ENCODE assay signal across 1 cellular context in the genomic region with DNA sequence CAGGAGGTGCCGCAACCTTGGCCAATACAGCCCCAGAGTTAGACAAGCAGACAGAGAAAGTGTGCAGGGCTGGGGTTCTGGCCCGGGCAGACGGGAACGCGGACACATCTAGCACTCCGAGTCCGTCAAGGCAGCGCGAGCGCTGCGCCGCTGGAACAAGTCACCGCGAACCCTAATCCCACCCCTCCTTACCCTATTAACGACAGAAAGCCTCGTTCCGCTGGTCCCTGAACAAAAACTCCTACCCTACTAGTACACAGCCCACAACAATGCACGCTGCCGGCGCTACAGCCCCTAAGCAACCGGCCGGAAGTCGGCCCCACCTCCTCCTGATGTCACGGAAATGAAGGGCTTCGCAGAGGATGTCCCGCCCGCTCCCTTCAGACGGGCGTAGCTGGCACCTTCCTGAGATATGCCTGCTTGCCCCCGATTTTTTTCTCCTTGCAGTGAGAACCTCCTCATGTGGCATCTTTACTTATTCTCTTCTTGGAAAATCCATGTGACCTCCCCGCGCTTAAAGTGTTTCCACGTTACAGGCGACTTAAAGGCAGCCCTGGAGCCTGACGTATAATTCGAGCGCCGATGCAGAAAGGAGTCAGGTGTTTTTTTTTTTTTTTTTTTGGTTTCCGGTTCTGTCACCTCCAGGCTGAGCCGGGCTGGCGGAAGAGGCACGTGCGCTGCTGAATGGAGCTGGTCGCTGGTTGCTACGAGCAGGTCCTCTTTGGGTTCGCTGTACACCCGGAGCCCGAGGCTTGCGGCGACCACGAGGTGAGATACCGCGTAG.
TF ChIP-seq lines count a peak whose summit lies in the region.

A gene (minus strand): TSS at position 315 of the 784 bp plus-strand sequence. CDS start 7,066 bp downstream, outside the sequence.
A gene with protein sequence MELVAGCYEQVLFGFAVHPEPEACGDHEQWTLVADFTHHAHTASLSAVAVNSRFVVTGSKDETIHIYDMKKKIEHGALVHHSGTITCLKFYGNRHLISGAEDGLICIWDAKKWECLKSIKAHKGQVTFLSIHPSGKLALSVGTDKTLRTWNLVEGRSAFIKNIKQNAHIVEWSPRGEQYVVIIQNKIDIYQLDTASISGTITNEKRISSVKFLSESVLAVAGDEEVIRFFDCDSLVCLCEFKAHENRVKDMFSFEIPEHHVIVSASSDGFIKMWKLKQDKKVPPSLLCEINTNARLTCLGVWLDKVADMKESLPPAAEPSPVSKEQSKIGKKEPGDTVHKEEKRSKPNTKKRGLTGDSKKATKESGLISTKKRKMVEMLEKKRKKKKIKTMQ (plus strand): TSS at position 671 of the 784 bp plus-strand sequence. CDS start 14 bp downstream, at position 685.

TF ChIP-seq in HepG2, 621 proteins besides CTCF, POLR2A, EP300 and RAD21 (continued from another document and continues in another):
- TF ChIP-seq ZNF138 (CRISPR knock-in tag; IDR thresholded peaks at IDR 0.05; ENCODE audit: low read depth) (no peak), ZNF607 (CRISPR knock-in tag; IDR thresholded peaks at IDR 0.05; ENCODE audit: borderline replicate concordance) (peak; percentile 70; the same call in 1 of the 2 replicates), ZNF569 (CRISPR knock-in tag; IDR thresholded peaks at IDR 0.05; ENCODE audit: borderline replicate concordance) (0 out of 2 replicates have a peak, but pooled peaks have one; percentile 89), ZNF264 (CRISPR knock-in tag; IDR thresholded peaks at IDR 0.05) (peak; percentile 79), ZNF230 (CRISPR knock-in tag; IDR thresholded peaks at IDR 0.05) (no peak; the same call in 1 of the 2 replicates), ELF1 (CRISPR knock-in tag; IDR thresholded peaks at IDR 0.05) (peak; percentile 82), ZMYM2 (CRISPR knock-in tag; IDR thresholded peaks at IDR 0.05) (0 out of 2 replicates have a peak, but pooled peaks have one; percentile 48), HOXA7 (CRISPR knock-in tag; IDR thresholded peaks at IDR 0.05) (no peak), GATAD1 (CRISPR knock-in tag; IDR thresholded peaks at IDR 0.05) (peak; percentile 98), ZNF274 (CRISPR knock-in tag; IDR thresholded peaks at IDR 0.05) (no peak; the same call in 1 of the 2 replicates), FOXK2 (IDR thresholded peaks at IDR 0.05) (peak; percentile 67), HNRNPL (IDR thresholded peaks at IDR 0.05; ENCODE audit: low read depth, low read length) (0 out of 2 replicates have a peak, but pooled peaks have one; percentile 35), TSC22D2 (CRISPR knock-in tag; IDR thresholded peaks at IDR 0.05; ENCODE audit: borderline replicate concordance) (peak; percentile 71; the same call in 1 of the 2 replicates), SSRP1 (CRISPR knock-in tag; IDR thresholded peaks at IDR 0.05) (peak; percentile 34; the same call in 1 of the 2 replicates), CHCHD3 (CRISPR knock-in tag; IDR thresholded peaks at IDR 0.05) (no peak), SNRNP70 (IDR thresholded peaks at IDR 0.05; ENCODE audit: low read depth, low read length) (no peak), ZNF430 (CRISPR knock-in tag; IDR thresholded peaks at IDR 0.05) (peak; percentile 77), MAFG (CRISPR knock-in tag; IDR thresholded peaks at IDR 0.05) (no peak), ZNF879 (CRISPR knock-in tag; IDR thresholded peaks at IDR 0.05) (no peak), GTF2F1 (IDR thresholded peaks at IDR 0.05; ENCODE audit: low read length) (0 out of 2 replicates have a peak, but pooled peaks have one; percentile 72)
- TF ChIP-seq, protein P1, sequence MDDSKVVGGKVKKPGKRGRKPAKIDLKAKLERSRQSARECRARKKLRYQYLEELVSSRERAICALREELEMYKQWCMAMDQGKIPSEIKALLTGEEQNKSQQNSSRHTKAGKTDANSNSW (CRISPR knock-in tag; IDR thresholded peaks at IDR 0.05; ENCODE audit: borderline replicate concordance) = no peak; the same call in 1 of the 2 replicates
- TF ChIP-seq, protein P2, sequence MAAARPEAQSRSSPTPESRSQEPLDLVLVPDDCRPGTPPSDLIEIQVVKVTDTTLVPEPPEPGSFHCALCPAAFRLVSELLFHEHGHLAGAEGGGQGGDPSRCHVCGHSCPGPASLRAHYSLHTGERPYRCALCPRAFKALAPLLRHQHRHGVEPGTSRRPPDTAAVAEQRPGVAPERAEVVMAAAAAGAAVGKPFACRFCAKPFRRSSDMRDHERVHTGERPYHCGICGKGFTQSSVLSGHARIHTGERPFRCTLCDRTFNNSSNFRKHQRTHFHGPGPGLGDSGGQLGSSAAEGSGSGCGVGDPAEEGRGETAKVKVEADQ (CRISPR knock-in tag; IDR thresholded peaks at IDR 0.05; ENCODE audit: borderline replicate concordance) = no peak
- TF ChIP-seq, protein P3, sequence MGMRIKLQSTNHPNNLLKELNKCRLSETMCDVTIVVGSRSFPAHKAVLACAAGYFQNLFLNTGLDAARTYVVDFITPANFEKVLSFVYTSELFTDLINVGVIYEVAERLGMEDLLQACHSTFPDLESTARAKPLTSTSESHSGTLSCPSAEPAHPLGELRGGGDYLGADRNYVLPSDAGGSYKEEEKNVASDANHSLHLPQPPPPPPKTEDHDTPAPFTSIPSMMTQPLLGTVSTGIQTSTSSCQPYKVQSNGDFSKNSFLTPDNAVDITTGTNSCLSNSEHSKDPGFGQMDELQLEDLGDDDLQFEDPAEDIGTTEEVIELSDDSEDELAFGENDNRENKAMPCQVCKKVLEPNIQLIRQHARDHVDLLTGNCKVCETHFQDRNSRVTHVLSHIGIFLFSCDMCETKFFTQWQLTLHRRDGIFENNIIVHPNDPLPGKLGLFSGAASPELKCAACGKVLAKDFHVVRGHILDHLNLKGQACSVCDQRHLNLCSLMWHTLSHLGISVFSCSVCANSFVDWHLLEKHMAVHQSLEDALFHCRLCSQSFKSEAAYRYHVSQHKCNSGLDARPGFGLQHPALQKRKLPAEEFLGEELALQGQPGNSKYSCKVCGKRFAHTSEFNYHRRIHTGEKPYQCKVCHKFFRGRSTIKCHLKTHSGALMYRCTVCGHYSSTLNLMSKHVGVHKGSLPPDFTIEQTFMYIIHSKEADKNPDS (CRISPR knock-in tag; IDR thresholded peaks at IDR 0.05) = no peak
- TF ChIP-seq, protein P4, sequence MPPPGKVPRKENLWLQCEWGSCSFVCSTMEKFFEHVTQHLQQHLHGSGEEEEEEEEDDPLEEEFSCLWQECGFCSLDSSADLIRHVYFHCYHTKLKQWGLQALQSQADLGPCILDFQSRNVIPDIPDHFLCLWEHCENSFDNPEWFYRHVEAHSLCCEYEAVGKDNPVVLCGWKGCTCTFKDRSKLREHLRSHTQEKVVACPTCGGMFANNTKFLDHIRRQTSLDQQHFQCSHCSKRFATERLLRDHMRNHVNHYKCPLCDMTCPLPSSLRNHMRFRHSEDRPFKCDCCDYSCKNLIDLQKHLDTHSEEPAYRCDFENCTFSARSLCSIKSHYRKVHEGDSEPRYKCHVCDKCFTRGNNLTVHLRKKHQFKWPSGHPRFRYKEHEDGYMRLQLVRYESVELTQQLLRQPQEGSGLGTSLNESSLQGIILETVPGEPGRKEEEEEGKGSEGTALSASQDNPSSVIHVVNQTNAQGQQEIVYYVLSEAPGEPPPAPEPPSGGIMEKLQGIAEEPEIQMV (CRISPR knock-in tag; IDR thresholded peaks at IDR 0.05; ENCODE audit: low read depth) = no peak
- TF ChIP-seq, protein P5, sequence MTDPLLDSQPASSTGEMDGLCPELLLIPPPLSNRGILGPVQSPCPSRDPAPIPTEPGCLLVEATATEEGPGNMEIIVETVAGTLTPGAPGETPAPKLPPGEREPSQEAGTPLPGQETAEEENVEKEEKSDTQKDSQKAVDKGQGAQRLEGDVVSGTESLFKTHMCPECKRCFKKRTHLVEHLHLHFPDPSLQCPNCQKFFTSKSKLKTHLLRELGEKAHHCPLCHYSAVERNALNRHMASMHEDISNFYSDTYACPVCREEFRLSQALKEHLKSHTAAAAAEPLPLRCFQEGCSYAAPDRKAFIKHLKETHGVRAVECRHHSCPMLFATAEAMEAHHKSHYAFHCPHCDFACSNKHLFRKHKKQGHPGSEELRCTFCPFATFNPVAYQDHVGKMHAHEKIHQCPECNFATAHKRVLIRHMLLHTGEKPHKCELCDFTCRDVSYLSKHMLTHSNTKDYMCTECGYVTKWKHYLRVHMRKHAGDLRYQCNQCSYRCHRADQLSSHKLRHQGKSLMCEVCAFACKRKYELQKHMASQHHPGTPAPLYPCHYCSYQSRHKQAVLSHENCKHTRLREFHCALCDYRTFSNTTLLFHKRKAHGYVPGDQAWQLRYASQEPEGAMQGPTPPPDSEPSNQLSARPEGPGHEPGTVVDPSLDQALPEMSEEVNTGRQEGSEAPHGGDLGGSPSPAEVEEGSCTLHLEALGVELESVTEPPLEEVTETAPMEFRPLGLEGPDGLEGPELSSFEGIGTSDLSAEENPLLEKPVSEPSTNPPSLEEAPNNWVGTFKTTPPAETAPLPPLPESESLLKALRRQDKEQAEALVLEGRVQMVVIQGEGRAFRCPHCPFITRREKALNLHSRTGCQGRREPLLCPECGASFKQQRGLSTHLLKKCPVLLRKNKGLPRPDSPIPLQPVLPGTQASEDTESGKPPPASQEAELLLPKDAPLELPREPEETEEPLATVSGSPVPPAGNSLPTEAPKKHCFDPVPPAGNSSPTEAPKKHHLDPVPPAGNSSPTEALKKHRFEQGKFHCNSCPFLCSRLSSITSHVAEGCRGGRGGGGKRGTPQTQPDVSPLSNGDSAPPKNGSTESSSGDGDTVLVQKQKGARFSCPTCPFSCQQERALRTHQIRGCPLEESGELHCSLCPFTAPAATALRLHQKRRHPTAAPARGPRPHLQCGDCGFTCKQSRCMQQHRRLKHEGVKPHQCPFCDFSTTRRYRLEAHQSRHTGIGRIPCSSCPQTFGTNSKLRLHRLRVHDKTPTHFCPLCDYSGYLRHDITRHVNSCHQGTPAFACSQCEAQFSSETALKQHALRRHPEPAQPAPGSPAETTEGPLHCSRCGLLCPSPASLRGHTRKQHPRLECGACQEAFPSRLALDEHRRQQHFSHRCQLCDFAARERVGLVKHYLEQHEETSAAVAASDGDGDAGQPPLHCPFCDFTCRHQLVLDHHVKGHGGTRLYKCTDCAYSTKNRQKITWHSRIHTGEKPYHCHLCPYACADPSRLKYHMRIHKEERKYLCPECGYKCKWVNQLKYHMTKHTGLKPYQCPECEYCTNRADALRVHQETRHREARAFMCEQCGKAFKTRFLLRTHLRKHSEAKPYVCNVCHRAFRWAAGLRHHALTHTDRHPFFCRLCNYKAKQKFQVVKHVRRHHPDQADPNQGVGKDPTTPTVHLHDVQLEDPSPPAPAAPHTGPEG (CRISPR knock-in tag; IDR thresholded peaks at IDR 0.05) = peak; percentile 68; the same call in 1 of the 2 replicates
- TF ChIP-seq, protein P6, sequence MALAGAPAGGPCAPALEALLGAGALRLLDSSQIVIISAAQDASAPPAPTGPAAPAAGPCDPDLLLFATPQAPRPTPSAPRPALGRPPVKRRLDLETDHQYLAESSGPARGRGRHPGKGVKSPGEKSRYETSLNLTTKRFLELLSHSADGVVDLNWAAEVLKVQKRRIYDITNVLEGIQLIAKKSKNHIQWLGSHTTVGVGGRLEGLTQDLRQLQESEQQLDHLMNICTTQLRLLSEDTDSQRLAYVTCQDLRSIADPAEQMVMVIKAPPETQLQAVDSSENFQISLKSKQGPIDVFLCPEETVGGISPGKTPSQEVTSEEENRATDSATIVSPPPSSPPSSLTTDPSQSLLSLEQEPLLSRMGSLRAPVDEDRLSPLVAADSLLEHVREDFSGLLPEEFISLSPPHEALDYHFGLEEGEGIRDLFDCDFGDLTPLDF (CRISPR knock-in tag; IDR thresholded peaks at IDR 0.05) = no peak; the same call in 1 of the 2 replicates
- TF ChIP-seq, protein P7, sequence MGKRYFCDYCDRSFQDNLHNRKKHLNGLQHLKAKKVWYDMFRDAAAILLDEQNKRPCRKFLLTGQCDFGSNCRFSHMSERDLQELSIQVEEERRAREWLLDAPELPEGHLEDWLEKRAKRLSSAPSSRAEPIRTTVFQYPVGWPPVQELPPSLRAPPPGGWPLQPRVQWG (CRISPR knock-in tag; IDR thresholded peaks at IDR 0.05; ENCODE audit: borderline replicate concordance, low read depth) = no peak
- TF ChIP-seq, protein P8, sequence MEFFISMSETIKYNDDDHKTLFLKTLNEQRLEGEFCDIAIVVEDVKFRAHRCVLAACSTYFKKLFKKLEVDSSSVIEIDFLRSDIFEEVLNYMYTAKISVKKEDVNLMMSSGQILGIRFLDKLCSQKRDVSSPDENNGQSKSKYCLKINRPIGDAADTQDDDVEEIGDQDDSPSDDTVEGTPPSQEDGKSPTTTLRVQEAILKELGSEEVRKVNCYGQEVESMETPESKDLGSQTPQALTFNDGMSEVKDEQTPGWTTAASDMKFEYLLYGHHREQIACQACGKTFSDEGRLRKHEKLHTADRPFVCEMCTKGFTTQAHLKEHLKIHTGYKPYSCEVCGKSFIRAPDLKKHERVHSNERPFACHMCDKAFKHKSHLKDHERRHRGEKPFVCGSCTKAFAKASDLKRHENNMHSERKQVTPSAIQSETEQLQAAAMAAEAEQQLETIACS (CRISPR knock-in tag; IDR thresholded peaks at IDR 0.05) = no peak
- TF ChIP-seq, protein P9, sequence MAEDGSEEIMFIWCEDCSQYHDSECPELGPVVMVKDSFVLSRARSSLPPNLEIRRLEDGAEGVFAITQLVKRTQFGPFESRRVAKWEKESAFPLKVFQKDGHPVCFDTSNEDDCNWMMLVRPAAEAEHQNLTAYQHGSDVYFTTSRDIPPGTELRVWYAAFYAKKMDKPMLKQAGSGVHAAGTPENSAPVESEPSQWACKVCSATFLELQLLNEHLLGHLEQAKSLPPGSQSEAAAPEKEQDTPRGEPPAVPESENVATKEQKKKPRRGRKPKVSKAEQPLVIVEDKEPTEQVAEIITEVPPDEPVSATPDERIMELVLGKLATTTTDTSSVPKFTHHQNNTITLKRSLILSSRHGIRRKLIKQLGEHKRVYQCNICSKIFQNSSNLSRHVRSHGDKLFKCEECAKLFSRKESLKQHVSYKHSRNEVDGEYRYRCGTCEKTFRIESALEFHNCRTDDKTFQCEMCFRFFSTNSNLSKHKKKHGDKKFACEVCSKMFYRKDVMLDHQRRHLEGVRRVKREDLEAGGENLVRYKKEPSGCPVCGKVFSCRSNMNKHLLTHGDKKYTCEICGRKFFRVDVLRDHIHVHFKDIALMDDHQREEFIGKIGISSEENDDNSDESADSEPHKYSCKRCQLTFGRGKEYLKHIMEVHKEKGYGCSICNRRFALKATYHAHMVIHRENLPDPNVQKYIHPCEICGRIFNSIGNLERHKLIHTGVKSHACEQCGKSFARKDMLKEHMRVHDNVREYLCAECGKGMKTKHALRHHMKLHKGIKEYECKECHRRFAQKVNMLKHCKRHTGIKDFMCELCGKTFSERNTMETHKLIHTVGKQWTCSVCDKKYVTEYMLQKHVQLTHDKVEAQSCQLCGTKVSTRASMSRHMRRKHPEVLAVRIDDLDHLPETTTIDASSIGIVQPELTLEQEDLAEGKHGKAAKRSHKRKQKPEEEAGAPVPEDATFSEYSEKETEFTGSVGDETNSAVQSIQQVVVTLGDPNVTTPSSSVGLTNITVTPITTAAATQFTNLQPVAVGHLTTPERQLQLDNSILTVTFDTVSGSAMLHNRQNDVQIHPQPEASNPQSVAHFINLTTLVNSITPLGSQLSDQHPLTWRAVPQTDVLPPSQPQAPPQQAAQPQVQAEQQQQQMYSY (CRISPR knock-in tag; IDR thresholded peaks at IDR 0.05) = 0 out of 2 replicates have a peak, but pooled peaks have one; percentile 37
- TF ChIP-seq, protein P10, sequence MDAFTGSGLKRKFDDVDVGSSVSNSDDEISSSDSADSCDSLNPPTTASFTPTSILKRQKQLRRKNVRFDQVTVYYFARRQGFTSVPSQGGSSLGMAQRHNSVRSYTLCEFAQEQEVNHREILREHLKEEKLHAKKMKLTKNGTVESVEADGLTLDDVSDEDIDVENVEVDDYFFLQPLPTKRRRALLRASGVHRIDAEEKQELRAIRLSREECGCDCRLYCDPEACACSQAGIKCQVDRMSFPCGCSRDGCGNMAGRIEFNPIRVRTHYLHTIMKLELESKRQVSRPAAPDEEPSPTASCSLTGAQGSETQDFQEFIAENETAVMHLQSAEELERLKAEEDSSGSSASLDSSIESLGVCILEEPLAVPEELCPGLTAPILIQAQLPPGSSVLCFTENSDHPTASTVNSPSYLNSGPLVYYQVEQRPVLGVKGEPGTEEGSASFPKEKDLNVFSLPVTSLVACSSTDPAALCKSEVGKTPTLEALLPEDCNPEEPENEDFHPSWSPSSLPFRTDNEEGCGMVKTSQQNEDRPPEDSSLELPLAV (CRISPR knock-in tag; conservative IDR thresholded peaks at IDR 0.05; ENCODE audit: low read depth) = no peak
